Comparison of ENCODE assay signal across 23 cellular contexts in genomic region chr1:14655386-14655785, GRCh38.
"Had no signal": no experiment of that assay in that cellular context is flagged by ENCODE, and none has a peak within 500 bp of the region (broad histone marks: within the 10 kb centered on the region; RNA-seq: fewer than 3 reads in every experiment).

No MANE protein-coding gene starts in this region.

- H3K4me1 ChIP-seq: gastrocnemius medialis, right atrium auricular region, stomach, thyroid gland had no signal

- H3K9me3 ChIP-seq: gastrocnemius medialis, ovary, right atrium auricular region, stomach, thyroid gland, vagina had no signal

- H3K4me3 ChIP-seq: dorsolateral prefrontal cortex, gastrocnemius medialis, lung, ovary, right atrium auricular region, smooth muscle cell, stomach, thyroid gland, vagina had no signal

- H3K27ac ChIP-seq: epithelial cell of prostate, gastrocnemius medialis, ovary, right atrium auricular region, stomach, thyroid gland, vagina had no signal

- H3K36me3 ChIP-seq: gastrocnemius medialis, ovary, right atrium auricular region, stomach, thyroid gland, vagina had no signal

- ATAC-seq: esophagus mucosa, gastrocnemius medialis, left lobe of liver, sciatic nerve had no signal

- DNase-seq: dorsolateral prefrontal cortex; effector CD4-positive, alpha-beta T cell; foreskin fibroblast; gastrocnemius medialis; natural killer cell; occipital lobe; ovary; stimulated activated CD4-positive, alpha-beta T cell treated with anti-CD3 and anti-CD28 coated beads, Interleukin-12 subunit alpha, Interleukin-12 subunit beta, amount 100 ng/mL, for 4 hours; stimulated activated CD4-positive, alpha-beta T cell treated with anti-CD3 and anti-CD28 coated beads, Interleukin-1b, Interleukin-23, amount 100 ng/mL, for 48 hours; stimulated activated CD4-positive, alpha-beta T cell treated with anti-CD3 and anti-CD28 coated beads, Interleukin-4, amount 100 ng/mL, for 1 hour; stimulated activated CD8-positive, alpha-beta memory T cell treated with anti-CD3 and anti-CD28 coated beads, Interleukin-4, amount 100 ng/mL, for 48 hours; stimulated activated naive CD4-positive, alpha-beta T cell treated with Interleukin-2 at 50 U/mL for 16 hours; stomach; thyroid gland; trophoblast cell had no signal

- H3K27me3 ChIP-seq: dorsolateral prefrontal cortex, gastrocnemius medialis, ovary, right atrium auricular region, thyroid gland, vagina had no signal

- H3K4me2 ChIP-seq: smooth muscle cell had no signal
